24 cellular contexts compared by ENCODE assay signal in the genomic region with DNA sequence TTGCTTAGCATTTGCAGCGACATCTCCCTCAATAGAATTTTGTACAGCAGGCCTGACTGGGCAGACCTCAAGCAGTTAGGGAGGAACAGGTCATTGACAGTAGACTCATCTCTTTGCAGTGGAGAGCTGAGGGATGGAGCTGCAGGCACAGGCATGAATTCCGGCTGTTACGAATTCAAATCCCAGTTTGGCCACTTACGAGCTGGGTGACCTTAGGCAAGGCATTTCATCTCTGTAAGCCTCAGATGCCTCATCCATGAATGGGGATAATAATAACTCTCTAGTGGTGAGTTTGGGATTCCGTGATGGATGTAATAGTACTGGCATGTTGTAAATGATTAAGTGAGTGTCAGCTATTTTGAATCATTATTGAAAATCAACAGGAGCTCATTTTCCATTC.
"Had no signal": no experiment of that assay in that cellular context is flagged by ENCODE, and none has a peak within 500 bp of the region (broad histone marks: within the 10 kb centered on the region; RNA-seq: fewer than 3 reads in every experiment).

No MANE protein-coding gene starts in this region.

- H3K4me1 ChIP-seq: lower lobe of right lung, right lobe of liver, suprapubic skin, transverse colon, vagina had no signal

- H3K9me3 ChIP-seq: gastrocnemius medialis, heart right ventricle, lower lobe of right lung, right lobe of liver, suprapubic skin, transverse colon, vagina had no signal

- H3K36me3 ChIP-seq: gastrocnemius medialis, heart right ventricle, lower lobe of right lung, right lobe of liver, suprapubic skin, transverse colon, vagina had no signal

- H3K4me3 Mint-ChIP-seq: effector memory CD8-positive, alpha-beta T cell; natural killer cell; neural crest cell; stimulated activated naive CD8-positive, alpha-beta T cell treated with anti-CD3 and anti-CD28 coated beads, Interleukin-15, amount 100 ng/mL, for 72 hours had no signal

- H3K36me3 Mint-ChIP-seq: natural killer cell had no signal

- H3K4me3 ChIP-seq: gastrocnemius medialis, heart right ventricle, lower lobe of right lung, right lobe of liver, smooth muscle cell, suprapubic skin, transverse colon, vagina had no signal

- H3K27me3 ChIP-seq: gastrocnemius medialis, heart right ventricle, right lobe of liver, suprapubic skin, transverse colon, vagina had no signal

- H3K27ac ChIP-seq: heart right ventricle, lower lobe of right lung, parathyroid adenoma, right lobe of liver, suprapubic skin, transverse colon, vagina had no signal

- H3K79me2 ChIP-seq: parathyroid adenoma had no signal

- H3K4me2 ChIP-seq: smooth muscle cell had no signal

- H2AFZ ChIP-seq: parathyroid adenoma had no signal

- H3K27me3 Mint-ChIP-seq: effector memory CD8-positive, alpha-beta T cell; stimulated activated naive CD8-positive, alpha-beta T cell treated with anti-CD3 and anti-CD28 coated beads, Interleukin-15, amount 100 ng/mL, for 72 hours had no signal

- H3K9ac ChIP-seq: parathyroid adenoma had no signal

- DNase-seq: cortex of kidney; effector memory CD8-positive, alpha-beta T cell; foreskin fibroblast; gastrocnemius medialis; heart right ventricle; hippocampal formation; kidney glomerular epithelial cell; left ventricle myocardium superior; lower lobe of right lung; natural killer cell; right lobe of liver; stimulated activated CD4-positive, alpha-beta T cell treated with anti-CD3 and anti-CD28 coated beads, Interleukin-12 subunit alpha, Interleukin-12 subunit beta, amount 100 ng/mL, for 4 hours; stimulated activated CD4-positive, alpha-beta T cell treated with anti-CD3 and anti-CD28 coated beads, Interleukin-1b, Interleukin-23, amount 100 ng/mL, for 48 hours; stimulated activated CD4-positive, alpha-beta T cell treated with anti-CD3 and anti-CD28 coated beads, Interleukin-4, amount 100 ng/mL, for 1 hour; stimulated activated CD8-positive, alpha-beta memory T cell treated with anti-CD3 and anti-CD28 coated beads, Interleukin-4, amount 100 ng/mL, for 48 hours; stimulated activated naive CD4-positive, alpha-beta T cell; stimulated activated naive CD8-positive, alpha-beta T cell treated with anti-CD3 and anti-CD28 coated beads, Interleukin-15, amount 100 ng/mL, for 72 hours; transverse colon had no signal

- H3K27ac Mint-ChIP-seq: effector memory CD8-positive, alpha-beta T cell; natural killer cell; progenitor cell of endocrine pancreas; stimulated activated naive CD8-positive, alpha-beta T cell treated with anti-CD3 and anti-CD28 coated beads, Interleukin-15, amount 100 ng/mL, for 72 hours had no signal

- H3K9me3 Mint-ChIP-seq: effector memory CD8-positive, alpha-beta T cell; natural killer cell; neural crest cell had no signal
